ENCODE assay signal across 31 cellular contexts in the genomic region with DNA sequence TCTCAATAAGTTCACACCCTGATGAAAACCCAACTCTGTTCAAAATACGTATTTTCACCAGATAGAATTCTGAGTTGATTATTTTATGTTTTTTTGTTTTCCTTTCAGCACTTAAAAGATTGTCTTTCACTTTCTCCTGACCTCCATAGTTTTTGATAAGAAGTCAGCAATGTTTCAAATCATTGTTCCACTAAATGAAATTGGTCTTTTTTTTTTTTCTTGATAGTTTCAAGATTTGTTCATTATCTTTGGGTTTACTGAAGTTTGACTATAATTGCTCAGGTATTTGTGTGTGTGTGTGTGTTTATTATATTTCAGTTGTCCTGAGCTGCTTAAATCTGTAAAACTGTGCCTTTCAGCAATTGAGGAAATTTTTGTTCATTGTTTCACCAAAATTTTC.
"Had no signal": no experiment of that assay in that cellular context is flagged by ENCODE, and none has a peak within 500 bp of the region (broad histone marks: within the 10 kb centered on the region; RNA-seq: fewer than 3 reads in every experiment).

No MANE protein-coding gene starts in this region.

- DNase-seq: activated CD4-positive, alpha-beta memory T cell treated with anti-CD3 and anti-CD28 coated beads for 36 hours; activated CD4-positive, alpha-beta T cell treated with anti-CD3 and anti-CD28 coated beads for 36 hours; activated CD4-positive, alpha-beta T cell treated with anti-CD3 and anti-CD28 coated beads, Interleukin-2, amount 10 ng/mL, durations not matched to agents 24 days and 14 days; activated CD4-positive, CD25-positive, alpha-beta regulatory T cell; activated CD4-positive, CD25-positive, alpha-beta regulatory T cell treated with anti-CD3 and anti-CD28 coated beads, Interleukin-2, amount 50 U/mL, for 72 hours; activated CD8-positive, alpha-beta memory T cell treated with anti-CD3 and anti-CD28 coated beads, Interleukin-2, amount 10 ng/mL, durations not matched to agents 7 days and 5 days; activated CD8-positive, alpha-beta memory T cell treated with anti-CD3 and anti-CD28 coated beads, Interleukin-2, amount 50 U/mL, for 4 hours; activated CD8-positive, alpha-beta T cell treated with anti-CD3 and anti-CD28 coated beads, Interleukin-2, amount 10 ng/mL, durations not matched to agents 7 days and 5 days; activated effector memory CD4-positive, alpha-beta T cell treated with anti-CD3 and anti-CD28 coated beads, Interleukin-2, amount 50 U/mL, for 16 hours; activated naive CD4-positive, alpha-beta T cell treated with anti-CD3 and anti-CD28 coated beads for 36 hours; activated naive CD8-positive, alpha-beta T cell treated with anti-CD3 and anti-CD28 coated beads for 36 hours; activated naive CD8-positive, alpha-beta T cell treated with anti-CD3 and anti-CD28 coated beads, Interleukin-2, amount 50 U/mL, for 24 hours; activated T-cell treated with anti-CD3 and anti-CD28 coated beads, Interleukin-2, amount 50 U/mL, for 1 hour; activated T-cell treated with anti-CD3 and anti-CD28 coated beads, Interleukin-2, amount 50 U/mL, for 48 hours; adrenal gland; caudate nucleus; cortex of kidney; dermis blood vessel endothelial cell; effector CD4-positive, alpha-beta T cell; effector memory CD8-positive, alpha-beta T cell; erythroblast; gastrocnemius medialis; glutamatergic neuron; heart left ventricle; T-helper 17 cell; T1000; WERI-Rb-1 had no signal

- H3K36me3 ChIP-seq: adrenal gland, ascending aorta, brain microvascular endothelial cell, esophagus muscularis mucosa, gastrocnemius medialis, heart left ventricle, WERI-Rb-1 had no signal

- H3K4me3 ChIP-seq: adrenal gland, ascending aorta, esophagus muscularis mucosa, gastrocnemius medialis, heart left ventricle had no signal

- H3K4me1 ChIP-seq: adrenal gland, ascending aorta, esophagus muscularis mucosa, foreskin keratinocyte, gastrocnemius medialis, heart left ventricle had no signal

- H3K9me3 ChIP-seq: adrenal gland, ascending aorta, gastrocnemius medialis had no signal

- H3K27me3 ChIP-seq: adrenal gland, ascending aorta, brain microvascular endothelial cell, esophagus muscularis mucosa, foreskin keratinocyte, gastrocnemius medialis, heart left ventricle had no signal

- H3K27ac ChIP-seq: adrenal gland, ascending aorta, brain microvascular endothelial cell, esophagus muscularis mucosa, foreskin keratinocyte, gastrocnemius medialis, heart left ventricle, WERI-Rb-1 had no signal
